In genomic region chr9:136621019-136621733, GRCh38 we compare ENCODE assay signal across 18 cellular contexts. TPM values are rescaled to one million over a fixed set of nuclear protein-coding genes. Genes with fewer than 3 reads are reported as not detected.
DNase-seq lines count a peak whose midpoint lies in the region; ATAC-seq and TF ChIP-seq lines count a peak whose summit lies in the region.
"Had no signal": no experiment of that assay in that cellular context is flagged by ENCODE, and none has a peak within 500 bp of the region (broad histone marks: within the 10 kb centered on the region; RNA-seq: fewer than 3 reads in every experiment).

No MANE protein-coding gene starts in this region.

- H3K9me2 ChIP-seq in hepatocyte (replicated peaks; ENCODE audit: insufficient read depth) = no peaks in the 10 kb centered on the region

- H3K79me2 ChIP-seq in hepatocyte = no peaks in the 10 kb centered on the region

- no peak for TF ChIP-seq CTCF in hepatocyte (IDR thresholded peaks at IDR 0.05; ENCODE audit: poor library complexity)

- H4K20me1 ChIP-seq in hepatocyte (ENCODE audit: insufficient read depth, poor library complexity, severe bottlenecking) = no peaks in the 10 kb centered on the region

- peaks cover 81% of the 10 kb centered on the region for H3K4me1 ChIP-seq in SJSA1 (replicated peaks)
- H3K4me1 ChIP-seq in hepatocyte (ENCODE audit: insufficient read depth) = peaks cover 40% of the 10 kb centered on the region
- peaks cover 10% of the 10 kb centered on the region for H3K4me1 ChIP-seq in thymus (ENCODE audit: control insufficient read depth, insufficient read depth, low read length)

- H3K27me3 ChIP-seq in SJSA1 (replicated peaks) (no peaks in the 10 kb centered on the region), hepatocyte (no peaks in the 10 kb centered on the region), thymus (ENCODE audit: control insufficient read depth, insufficient read depth) (no peaks in the 10 kb centered on the region)
- H3K27me3 ChIP-seq: ascending aorta, testis had no signal

- H3K36me3 ChIP-seq in KOPT-K1 (ENCODE audit: insufficient read depth, low read length) (no peaks in the 10 kb centered on the region), SJSA1 (no peaks in the 10 kb centered on the region), hepatocyte (replicated peaks; ENCODE audit: insufficient read depth, low read depth) (no peaks in the 10 kb centered on the region), thymus (ENCODE audit: control insufficient read depth, insufficient read depth) (no peaks in the 10 kb centered on the region)
- H3K36me3 ChIP-seq: ascending aorta had no signal

- H3K4me2 ChIP-seq in hepatocyte = peak overlapping the region; percentile 35

- no peak for ATAC-seq in GM18907 (IDR thresholded peaks at IDR 0.05; ENCODE audit: unreplicated experiment)
- ATAC-seq in GM18519 (IDR thresholded peaks at IDR 0.05; ENCODE audit: low FRiP score, unreplicated experiment) = no peak
- ATAC-seq in HG03354 (IDR thresholded peaks at IDR 0.05; ENCODE audit: poor library complexity, severe bottlenecking, unreplicated experiment) = no peak
- ATAC-seq: natural killer cell treated with Interleukin-12 subunit alpha and Interleukin-12 subunit beta and Interleukin-15 and Interleukin-18, amount 100 ng/mL, for 72 hours had no signal

- WGBS in hepatocyte (ENCODE audit: low lambda C conversion rate, missing lambda C conversion rate) = 57% methylated on average over 34 of the region's 34 CpGs
- 61% methylated on average over 34 of the region's 34 CpGs for WGBS in thymus

- DNase-seq in SJSA1 (ENCODE audit: low read depth in 1 of 2, low spot score in 2 of 2) (peak; percentile 95 to 98), hepatocyte (ENCODE audit: low spot score) (no peak)
- DNase-seq: activated CD4-positive, alpha-beta T cell treated with anti-CD3 and anti-CD28 coated beads for 1 hour; activated effector memory CD4-positive, alpha-beta T cell treated with anti-CD3 and anti-CD28 coated beads, Interleukin-2, amount 50 U/mL, for 16 hours; C1 segment of cervical spinal cord; DMS53; NCI-H1105 treated with DMSO at 0.1 percent for 48 hours; NCI-H446; SHP77 treated with DMSO at 0.1 percent for 48 hours; T-helper 2 cell; testis had no signal

- H3K27ac ChIP-seq in KOPT-K1 (ENCODE audit: low read depth, low read length, poor library complexity, severe bottlenecking) (peak overlapping the region; percentile 25), SJSA1 (peak overlapping the region; percentile 85), hepatocyte (peak overlapping the region; percentile 1), thymus (ENCODE audit: low read depth) (peak overlapping the region; percentile 48)
- H3K27ac ChIP-seq: ascending aorta, testis had no signal

- H3K9me3 ChIP-seq in KOPT-K1 (ENCODE audit: insufficient read depth, low read length, poor library complexity, severe bottlenecking) = no peaks in the 10 kb centered on the region
- H3K9me3 ChIP-seq in SJSA1 (replicated peaks) = no peaks in the 10 kb centered on the region
- no peaks in the 10 kb centered on the region for H3K9me3 ChIP-seq in hepatocyte (ENCODE audit: low read depth)
- no peaks in the 10 kb centered on the region for H3K9me3 ChIP-seq in thymus (ENCODE audit: control insufficient read depth)
- H3K9me3 ChIP-seq: ascending aorta, testis had no signal

- H3K4me3 ChIP-seq in SJSA1 = no peak overlapping the region
- no peak overlapping the region for H3K4me3 ChIP-seq in hepatocyte
- H3K4me3 ChIP-seq in thymus (ENCODE audit: low read length) = no peak overlapping the region
- H3K4me3 ChIP-seq: ascending aorta, testis had no signal

- no peak overlapping the region for H2AFZ ChIP-seq in hepatocyte

RNA-seq across cellular contexts. Expression of gene EGFL7, which starts 41.5 kb away (rescaled TPM):
- total RNA-seq in SJSA1 (2014; rRNA removed; shearing (Covaris generic)) = 0.08 TPM in 1 of 2 replicates, not detected in the other
- 50.0 and 52.9 TPM in 2 replicates for total RNA-seq in hepatocyte
- polyA plus RNA-seq in hepatocyte = 82.5 and 82.6 TPM in 2 replicates
- polyA plus RNA-seq in thymus = 118 TPM

Comparison
In these comparisons a context has a peak if more than half of its experiments do, and no peak if none do; other contexts are left out.
1. H3K27ac ChIP-seq: peak in every context shown above with its lines; median percentile 85 in SJSA1; 48 in thymus; 25 in KOPT-K1; 1 in hepatocyte.
2. RNA of gene EGFL7, which starts 41.5 kb away (total RNA-seq): 50.0 to 52.9 TPM in hepatocyte; 0.08 TPM in SJSA1; every median in the first group is over 10 times any median in the second.